11 cellular contexts compared by ENCODE assay signal in genomic region chr4:138003248-138003647, GRCh38.
DNase-seq lines count a peak whose midpoint lies in the region; ATAC-seq and TF ChIP-seq lines count a peak whose summit lies in the region.
"Had no signal": no experiment of that assay in that cellular context is flagged by ENCODE, and none has a peak within 500 bp of the region (broad histone marks: within the 10 kb centered on the region; RNA-seq: fewer than 3 reads in every experiment).

No MANE protein-coding gene starts in this region.

- H3K4me3 Mint-ChIP-seq in stimulated activated memory B cell treated with anti-CD40 and anti-IgM and Interleukin-4, amounts not matched to agents 10 μg/mL and 1 μg/mL and 100 μg/mL, for 72 hours, result no peak overlapping the region
- H3K4me3 Mint-ChIP-seq: central memory CD8-positive, alpha-beta T cell had no signal

- TF ChIP-seq CTCF in vagina (IDR thresholded peaks at IDR 0.05), result no peak

- no peak overlapping the region for H3K27ac Mint-ChIP-seq in stimulated activated memory B cell treated with anti-CD40 and anti-IgM and Interleukin-4, amounts not matched to agents 10 μg/mL and 1 μg/mL and 100 μg/mL, for 72 hours

- no peak for DNase-seq in cerebellum (ENCODE audit: low spot score)
- DNase-seq in NCI-H226, result no peak
- DNase-seq in vagina (ENCODE audit: extremely low spot score in 2 of 2), result no peak
- DNase-seq: GOT3, mesenchymal stem cell, retina had no signal

- H3K4me1 Mint-ChIP-seq in stimulated activated memory B cell treated with anti-CD40 and anti-IgM and Interleukin-4, amounts not matched to agents 10 μg/mL and 1 μg/mL and 100 μg/mL, for 72 hours, result no peaks in the 10 kb centered on the region
- H3K4me1 Mint-ChIP-seq: central memory CD8-positive, alpha-beta T cell had no signal

- H3K9me3 ChIP-seq in vagina, result no peaks in the 10 kb centered on the region

- no peaks in the 10 kb centered on the region for H3K27me3 ChIP-seq in vagina

- H3K36me3 Mint-ChIP-seq in stimulated activated memory B cell treated with anti-CD40 and anti-IgM and Interleukin-4, amounts not matched to agents 10 μg/mL and 1 μg/mL and 100 μg/mL, for 72 hours, result no peaks in the 10 kb centered on the region

- ATAC-seq in GM19035 (IDR thresholded peaks at IDR 0.05; ENCODE audit: unreplicated experiment), result peak; percentile 98
- peak; percentile 99 for ATAC-seq in HG02588 (IDR thresholded peaks at IDR 0.05; ENCODE audit: unreplicated experiment)
- ATAC-seq in HG03432 (IDR thresholded peaks at IDR 0.05; ENCODE audit: unreplicated experiment), result peak; percentile 100
- peak; percentile 57 for ATAC-seq in stimulated activated memory B cell treated with anti-CD40 and anti-IgM and Interleukin-4, amounts not matched to agents 10 μg/mL and 1 μg/mL and 100 μg/mL, for 72 hours

- intact Hi-C loops in vagina (cut with DNase I), result no loop called here

- no peaks in the 10 kb centered on the region for H3K9me3 Mint-ChIP-seq in stimulated activated memory B cell treated with anti-CD40 and anti-IgM and Interleukin-4, amounts not matched to agents 10 μg/mL and 1 μg/mL and 100 μg/mL, for 72 hours

- H3K4me3 ChIP-seq in vagina, result no peak overlapping the region

- no peaks in the 10 kb centered on the region for H3K27me3 Mint-ChIP-seq in stimulated activated memory B cell treated with anti-CD40 and anti-IgM and Interleukin-4, amounts not matched to agents 10 μg/mL and 1 μg/mL and 100 μg/mL, for 72 hours
- H3K27me3 Mint-ChIP-seq: central memory CD8-positive, alpha-beta T cell had no signal

- H3K27ac ChIP-seq in vagina, result no peak overlapping the region

- peaks cover 9% of the 10 kb centered on the region for H3K4me1 ChIP-seq in vagina

- no peak for TF ChIP-seq POLR2A in vagina (IDR thresholded peaks at IDR 0.05)

- H3K36me3 ChIP-seq in vagina, result no peaks in the 10 kb centered on the region
